7 cellular contexts compared by ENCODE assay signal in the genomic region with DNA sequence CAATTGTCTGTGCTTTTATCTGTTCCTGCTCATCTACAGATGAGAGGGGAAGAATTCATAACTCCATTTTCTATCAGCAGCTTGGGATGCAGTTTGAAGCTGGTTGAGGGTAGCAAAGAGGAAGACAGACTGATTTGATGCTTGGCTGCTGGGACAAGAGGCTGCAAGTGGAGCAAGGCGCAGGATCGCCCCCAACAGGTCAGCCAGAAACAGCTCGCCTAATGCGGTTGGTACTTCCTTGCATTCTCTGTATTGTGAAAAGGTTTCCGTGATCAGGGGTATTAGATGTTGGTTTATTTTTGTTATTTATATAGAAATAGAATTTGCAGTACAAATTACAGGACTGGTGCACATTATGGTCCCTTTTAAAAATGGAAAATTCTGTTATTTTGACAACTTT. TPM values are rescaled to one million over a fixed set of nuclear protein-coding genes. Genes with fewer than 3 reads are reported as not detected.
DNase-seq lines count a peak whose midpoint lies in the region; ATAC-seq, FAIRE-seq and TF ChIP-seq lines count a peak whose summit lies in the region.

No MANE protein-coding gene starts in this region.

- no peak for DNase-seq in D721Med (ENCODE audit: insufficient read length, low spot score)
- DNase-seq in HFF-Myc (ENCODE audit: extremely low read depth, low read depth): no peak
- DNase-seq in SK-N-SH: peak; percentile 35
- peak; percentile 26 for DNase-seq in iris pigment epithelial cell (ENCODE audit: low read depth)
- no peak for DNase-seq in stimulated activated naive CD4-positive, alpha-beta T cell (lab: John Stamatoyannopoulos, UW)
- no peak for DNase-seq in amygdala (lab: John Stamatoyannopoulos, UW)

- H3K9ac ChIP-seq in SK-N-SH: no peak overlapping the region

- ATAC-seq in GM21825 (IDR thresholded peaks at IDR 0.05; ENCODE audit: unreplicated experiment): no peak

- no peaks in the 10 kb centered on the region for H3K79me2 ChIP-seq in SK-N-SH (ENCODE audit: insufficient read depth)

- TF ChIP-seq CTCF in D721Med (IDR thresholded peaks at IDR 0.05; ENCODE audit: insufficient read depth, missing control alignments): peak; percentile 21
- peak; percentile 36 for TF ChIP-seq CTCF in HFF-Myc (IDR thresholded peaks at IDR 0.05; ENCODE audit: low read depth, low read length, missing control alignments)
- peak; percentile 24; the same call in 1 of the 2 replicates for TF ChIP-seq CTCF in SK-N-SH (IDR thresholded peaks at IDR 0.05)

- no peaks in the 10 kb centered on the region for H4K20me1 ChIP-seq in SK-N-SH (ENCODE audit: insufficient read depth)

- CTCF ChIA-PET in SK-N-SH (lab: Yijun Ruan, JAX): interaction anchor here (0.5 to 3.2 kb wide), 25 partner anchors 9 to 483 kb away, joined by 3 to 21 read pairs (median 4); no protein-coding TSS in a partner anchor

- FAIRE-seq in D721Med (lab: Jason Lieb, UNC): no peak

- TF ChIP-seq RAD21 in SK-N-SH (IDR thresholded peaks at IDR 0.05; ENCODE audit: low read length): peak; percentile 61

- H3K4me3 ChIP-seq in HFF-Myc (replicated peaks; ENCODE audit: low read depth, low read length): no peak overlapping the region
- no peak overlapping the region; a peak in 1 of 4 replicates for H3K4me3 ChIP-seq in SK-N-SH (ENCODE audit: low read depth in 2 of 2, low read length in 1 of 2)

- H3K27ac ChIP-seq in SK-N-SH (ENCODE audit: low read depth in 2 of 2, low read length in 1 of 2): no peak overlapping the region

- WGBS in SK-N-SH (ENCODE audit: low lambda C conversion rate): 36% methylated on average over 5 of the region's 5 CpGs

- H3K4me1 ChIP-seq in SK-N-SH (ENCODE audit: control insufficient read depth in 1 of 2, insufficient read depth in 2 of 2, low read depth in 1 of 2, low read length in 1 of 2): no peaks in the 10 kb centered on the region

- H3K27me3 ChIP-seq in SK-N-SH (ENCODE audit: insufficient read depth): no peaks in the 10 kb centered on the region; the same call in 1 of the 2 replicates

- no peak overlapping the region for H2AFZ ChIP-seq in SK-N-SH (ENCODE audit: low read depth)

- H3K9me3 ChIP-seq in SK-N-SH: no peaks in the 10 kb centered on the region

- no peaks in the 10 kb centered on the region for H3F3A ChIP-seq in SK-N-SH (replicated peaks; ENCODE audit: insufficient read depth)

- H3K4me2 ChIP-seq in SK-N-SH: no peak overlapping the region

- H3K36me3 ChIP-seq in SK-N-SH (replicated peaks in 1 of 2; ENCODE audit: control insufficient read depth in 1 of 2, insufficient read depth in 2 of 2, low read length in 1 of 2): no peaks in the 10 kb centered on the region

- no peak for TF ChIP-seq EP300 in SK-N-SH (IDR thresholded peaks at IDR 0.05; ENCODE audit: borderline replicate concordance in 1 of 2, low read depth in 1 of 2, low read length in 1 of 2)

- POLR2A ChIA-PET in SK-N-SH (lab: Yijun Ruan, JAX): no interaction called here

- H3K9me2 ChIP-seq in SK-N-SH: no peaks in the 10 kb centered on the region

TF ChIP-seq in SK-N-SH, 30 proteins besides CTCF, POLR2A, EP300 and RAD21:
- peak; percentile 14; the same call in 1 of the 2 replicates for TF ChIP-seq SMC3 (IDR thresholded peaks at IDR 0.05; ENCODE audit: low read depth, low read length)
- TF ChIP-seq, protein P1, sequence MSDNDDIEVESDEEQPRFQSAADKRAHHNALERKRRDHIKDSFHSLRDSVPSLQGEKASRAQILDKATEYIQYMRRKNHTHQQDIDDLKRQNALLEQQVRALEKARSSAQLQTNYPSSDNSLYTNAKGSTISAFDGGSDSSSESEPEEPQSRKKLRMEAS (IDR thresholded peaks at IDR 0.05; ENCODE audit: low read depth): no peak

RNA-seq across cellular contexts. Expression of a gene that starts 40.6 kb away (rescaled TPM):
- polyA plus RNA-seq in SK-N-SH (2012; rRNA removed): 2.0 and 2.3 TPM in 2 replicates
- 3.0 and 3.6 TPM in 2 replicates for polyA plus RNA-seq in SK-N-SH (2012; cell fraction: cytosol; rRNA removed)
- 1.8 and 2.1 TPM in 2 replicates for polyA plus RNA-seq in SK-N-SH (2012; cell fraction: nucleus; rRNA removed)

Comparison
In these comparisons a context has a peak if more than half of its experiments do, and no peak if none do; other contexts are left out.
1. DNase-seq: peak in SK-N-SH (single experiment) and iris pigment epithelial cell (single experiment); none in D721Med (single experiment), HFF-Myc (single experiment), stimulated activated naive CD4-positive, alpha-beta T cell (0 of 6) and amygdala (0 of 56).
2. Peak in every context shown above with its lines, with median percentiles within 50 percentile points of each other: CTCF ChIP-seq.